ENCODE assay signal across 26 cellular contexts in the genomic region with DNA sequence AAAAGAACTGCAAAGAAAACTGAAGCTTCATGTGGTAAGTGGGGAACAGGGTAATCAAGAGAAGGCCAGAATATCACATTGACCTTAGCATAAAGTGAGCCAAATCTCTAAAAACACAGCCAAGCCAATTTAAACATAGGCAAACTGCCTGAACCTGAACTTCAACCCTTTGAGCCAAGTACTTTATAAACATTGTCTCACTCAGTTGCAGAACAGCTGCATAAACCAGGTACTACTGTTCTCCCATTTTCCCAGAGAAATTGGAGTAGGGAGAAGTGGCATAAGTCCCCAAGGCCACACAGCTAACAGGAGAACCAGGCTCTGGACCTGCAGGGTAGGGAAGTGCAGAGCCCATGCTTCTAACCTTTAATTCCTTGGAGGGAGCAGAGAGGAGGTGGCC. TPM values are rescaled to one million over a fixed set of nuclear protein-coding genes. Genes with fewer than 3 reads are reported as not detected.
DNase-seq lines count a peak whose midpoint lies in the region; ATAC-seq, FAIRE-seq and TF ChIP-seq lines count a peak whose summit lies in the region.
"Had no signal": no experiment of that assay in that cellular context is flagged by ENCODE, and none has a peak within 500 bp of the region (broad histone marks: within the 10 kb centered on the region; RNA-seq: fewer than 3 reads in every experiment).

No MANE protein-coding gene starts in this region.

- H3K9me3 ChIP-seq in stomach (no peaks in the 10 kb centered on the region), PC-3 (ENCODE audit: low read length) (no peaks in the 10 kb centered on the region)
- H3K9me3 ChIP-seq: BLaER1, Caco-2, SJCRH30 had no signal

- no peak overlapping the region for H3K9ac ChIP-seq in PC-3 (ENCODE audit: low read length)
- H3K9ac ChIP-seq: BLaER1, GM23248 had no signal

- H3K27ac ChIP-seq in 22Rv1 (peak overlapping the region; percentile 34), stomach (peak overlapping the region in 3 of 5 donors; percentile 5 to 42 (median 27)), dorsolateral prefrontal cortex (no peak overlapping the region), PC-3 (ENCODE audit: low read length) (no peak overlapping the region)
- H3K27ac ChIP-seq: BLaER1, GM23248, PC-9, SJCRH30 had no signal

- TF ChIP-seq EP300 in stomach (IDR thresholded peaks at IDR 0.05), result no peak

- H3K27me3 ChIP-seq in stomach (no peaks in the 10 kb centered on the region), dorsolateral prefrontal cortex (no peaks in the 10 kb centered on the region), PC-3 (ENCODE audit: low read length) (peaks cover 53% of the 10 kb centered on the region)
- H3K27me3 ChIP-seq: BLaER1 had no signal

- no peak overlapping the region for H2AFZ ChIP-seq in PC-3 (ENCODE audit: low read length)
- H2AFZ ChIP-seq: GM23248, PC-9 had no signal

- FAIRE-seq in frontal cortex (lab: Jason Lieb, UNC), result no peak
- FAIRE-seq: A204.1, G401.6 had no signal

- ATAC-seq in left lobe of liver (peak; percentile 97), PC-3 (no peak)
- ATAC-seq: Right ventricle myocardium inferior, SK-N-SH treated with all-trans-retinoic acid at 6 μM for 48 hours had no signal

- no peaks in the 10 kb centered on the region for H3K79me2 ChIP-seq in PC-3 (ENCODE audit: low read length)

- intact Hi-C loops in stomach (cut with DNase I; ENCODE audit: low total_unique reads), result no loop called here
- intact Hi-C loops in dorsolateral prefrontal cortex (cut with DNase I), result no loop called here
- intact Hi-C loops in PC-3 (cut with micrococcal nuclease), result no loop called here

- H3F3A ChIP-seq in PC-3 (ENCODE audit: low read length, unreplicated experiment), result no peaks in the 10 kb centered on the region

- H3K4me2 ChIP-seq in PC-3 (ENCODE audit: low read length), result no peak overlapping the region
- H3K4me2 ChIP-seq: BLaER1, PC-9 had no signal

- no peak for TF ChIP-seq POLR2A in stomach (IDR thresholded peaks at IDR 0.05)

- H3K36me3 ChIP-seq in stomach (peaks cover 0 to 11% (median 2%) of the 10 kb centered on the region in 4 donors), PC-3 (ENCODE audit: low read depth, low read length) (no peaks in the 10 kb centered on the region)
- H3K36me3 ChIP-seq: BLaER1, SJCRH30 had no signal

- H3K4me1 ChIP-seq in stomach (peaks cover 7 to 22% (median 14%) of the 10 kb centered on the region in 4 donors), PC-3 (ENCODE audit: insufficient read depth, low read length) (no peaks in the 10 kb centered on the region)
- H3K4me1 ChIP-seq: BLaER1, Caco-2, SJCRH30 had no signal

- DNase-seq in NCI-H2029 treated with DMSO at 0.1 percent for 48 hours (lab: John Stamatoyannopoulos, UW) (peak; percentile 21), left lobe of liver (ENCODE audit: low spot score) (no peak), stomach (no peak), dorsolateral prefrontal cortex (no peak), frontal cortex (ENCODE audit: low spot score in 2 of 2) (no peak), PC-3 (no peak)
- DNase-seq: Caco-2; CD4-positive, alpha-beta memory T cell; GM23248; H9; NCI-H1105 treated with DMSO at 0.1 percent for 48 hours; NCI-H1694; NCI-H2081 treated with DMSO at 0.1 percent for 48 hours; NCI-H2171; NCI-H345; NCI-H524; NCI-H748 treated with DMSO at 0.1 percent for 48 hours; NK-92 treated with Interleukin-12 subunit alpha and Interleukin-12 subunit beta, amount 100 ng/mL, for 24 hours; PC-9 had no signal

- CTCF ChIA-PET in PC-3 (lab: Charles Lee), result no interaction called here

- H3K4me3 ChIP-seq in stomach, result no peak overlapping the region
- no peak overlapping the region for H3K4me3 ChIP-seq in dorsolateral prefrontal cortex
- H3K4me3 ChIP-seq in PC-3 (ENCODE audit: low read length), result no peak overlapping the region
- H3K4me3 ChIP-seq: BLaER1, GM23248, PC-9, SJCRH30 had no signal

- POLR2A ChIA-PET in PC-3 (lab: Charles Lee; ENCODE audit: unreplicated experiment), result no interaction called here

- BruUV-seq in PC-3 (replicated peaks; lab: Mats Ljungman, UMichigan), result no TSS peak

- H4K20me1 ChIP-seq in PC-3 (ENCODE audit: low read length), result no peaks in the 10 kb centered on the region
- H4K20me1 ChIP-seq: BLaER1 had no signal

- no peaks in the 10 kb centered on the region for H3K9me2 ChIP-seq in PC-3 (replicated peaks; ENCODE audit: low read length)

- TF ChIP-seq CTCF in 22Rv1 (IDR thresholded peaks at IDR 0.05) (no peak), stomach (IDR thresholded peaks at IDR 0.05) (no peak), dorsolateral prefrontal cortex (IDR thresholded peaks at IDR 0.05 in 54 of 56, conservative IDR thresholded peaks at IDR 0.05 in 2 of 56; ENCODE audit: low read depth in 1 of 56, partially characterized antibody in 56 of 56) (no peak), PC-3 (conservative IDR thresholded peaks at IDR 0.05; ENCODE audit: low read depth, low read length) (no peak)

RNA-seq across cellular contexts. Expression of a gene that starts 30.4 kb away (rescaled TPM):
- total RNA-seq in left lobe of liver, result 50.4 TPM
- 10 to 100 TPM; 25.3 to 57.2 (median 39.4) TPM for total RNA-seq in stomach
- polyA plus RNA-seq in stomach, result 10 to 100 TPM; 46.9 to 51.4 (median 51.3) TPM
- 100 to 1,000 TPM in 115 of 120 experiments, 10 to 100 TPM in 5; 73.3 to 450 (median 131) TPM for total RNA-seq in dorsolateral prefrontal cortex
- 44.8 TPM for total RNA-seq in frontal cortex
- total RNA-seq in PC-3 (2014; rRNA removed), result 162 and 188 TPM in 2 replicates

RNA-seq across cellular contexts. Expression of a gene that starts 48.1 kb away (rescaled TPM):
- 14.6 TPM for total RNA-seq in left lobe of liver
- 100 to 1,000 TPM in 3 of 5 donors, 10 to 100 TPM in 2; 19.1 to 208 (median 157) TPM for total RNA-seq in stomach
- 10 to 100 TPM; 14.9 to 27.8 (median 26.3) TPM for polyA plus RNA-seq in stomach
- 10 to 100 TPM; 22.7 to 59.1 (median 39.9) TPM for total RNA-seq in dorsolateral prefrontal cortex
- 14.3 TPM for total RNA-seq in frontal cortex
- 12.8 and 13.8 TPM in 2 replicates for total RNA-seq in PC-3 (2014; rRNA removed)

Comparison
In these comparisons a context has a peak if more than half of its experiments do, and no peak if none do; other contexts are left out.
1. H3K27ac ChIP-seq: peak in 22Rv1 (single experiment) and stomach (3 of 5); none in dorsolateral prefrontal cortex (0 of 59) and PC-3 (single experiment).